ENCODE assay signal across 8 cellular contexts in genomic region chr4:62709618-62710252, GRCh38.
A peak's percentile ranks its signal among the peaks of the same experiment; 100 is the strongest.
DNase-seq lines count a peak whose midpoint lies in the region; ATAC-seq and TF ChIP-seq lines count a peak whose summit lies in the region.

No MANE protein-coding gene starts in this region.

- no peaks in the 10 kb centered on the region for H3K4me1 ChIP-seq in left lung
- H3K4me1 ChIP-seq in effector memory CD4-positive, alpha-beta T cell (ENCODE audit: control insufficient read depth, insufficient read depth, low read length, poor library complexity, severe bottlenecking): no peaks in the 10 kb centered on the region

- in situ Hi-C loops in brain microvascular endothelial cell (cut with HindIII; ENCODE audit: low pct_ligation_motif_present, low sequenced_read_pairs): no loop called here

- peak; percentile 52 for TF ChIP-seq CTCF in brain microvascular endothelial cell (IDR thresholded peaks at IDR 0.05; ENCODE audit: low read depth, low read length, missing control alignments)
- TF ChIP-seq CTCF in left lung (IDR thresholded peaks at IDR 0.05): peak; percentile 32 to 34

- DNase-seq in SKM-1 treated with dmso at 0.1 percent for 144 hours (lab: John Stamatoyannopoulos, UW; ENCODE audit: unreplicated experiment) (peak; percentile 23), SKM-1 (lab: John Stamatoyannopoulos, UW; ENCODE audit: unreplicated experiment) (no peak), NCI-H446 (lab: John Stamatoyannopoulos, UW) (peak; percentile 15 to 74), brain microvascular endothelial cell (peak; percentile 24), left lung (no peak), activated gamma-delta T cell treated with Interleukin-2 at 50 U/mL for 16 hours (no peak)
- no peak for DNase-seq in effector memory CD4-positive, alpha-beta T cell

- H3K4me3 ChIP-seq in brain microvascular endothelial cell (ENCODE audit: low read depth, low read length) (peak overlapping the region; percentile 43), left lung (no peak overlapping the region)
- H3K4me3 ChIP-seq in effector memory CD4-positive, alpha-beta T cell (ENCODE audit: insufficient read depth, low read depth, low read length, poor library complexity, severe bottlenecking): no peak overlapping the region

- ATAC-seq in left lung (peak; percentile 70), GM19467 (IDR thresholded peaks at IDR 0.05; ENCODE audit: unreplicated experiment) (no peak)

- H3K27ac ChIP-seq in brain microvascular endothelial cell (no peak overlapping the region), left lung (no peak overlapping the region)
- no peak overlapping the region for H3K27ac ChIP-seq in effector memory CD4-positive, alpha-beta T cell (ENCODE audit: insufficient read depth, low read length, poor library complexity, severe bottlenecking)

- intact Hi-C loops in left lung (cut with DNase I): no loop called here

- H3K36me3 ChIP-seq in brain microvascular endothelial cell (replicated peaks) (no peaks in the 10 kb centered on the region), left lung (no peaks in the 10 kb centered on the region)
- no peaks in the 10 kb centered on the region for H3K36me3 ChIP-seq in effector memory CD4-positive, alpha-beta T cell (ENCODE audit: control insufficient read depth, insufficient read depth, low read length)

- H3K27me3 ChIP-seq in brain microvascular endothelial cell (replicated peaks) (no peaks in the 10 kb centered on the region), left lung (no peaks in the 10 kb centered on the region)
- no peaks in the 10 kb centered on the region for H3K27me3 ChIP-seq in effector memory CD4-positive, alpha-beta T cell (replicated peaks; ENCODE audit: control insufficient read depth, insufficient read depth, low read length, poor library complexity, severe bottlenecking)

- H3K9me3 ChIP-seq in left lung: no peaks in the 10 kb centered on the region
- H3K9me3 ChIP-seq in effector memory CD4-positive, alpha-beta T cell (ENCODE audit: control insufficient read depth, low read length): no peaks in the 10 kb centered on the region

Comparison
In these comparisons a context has a peak if more than half of its experiments do, and no peak if none do; other contexts are left out.
1. DNase-seq: peak in SKM-1 treated with dmso at 0.1 percent for 144 hours (single experiment), NCI-H446 (2 of 2) and brain microvascular endothelial cell (single experiment); none in SKM-1 (single experiment), left lung (0 of 2), activated gamma-delta T cell treated with Interleukin-2 at 50 U/mL for 16 hours (single experiment) and effector memory CD4-positive, alpha-beta T cell (0 of 3).